Comparison of ENCODE assay signal across 9 cellular contexts in the genomic region with DNA sequence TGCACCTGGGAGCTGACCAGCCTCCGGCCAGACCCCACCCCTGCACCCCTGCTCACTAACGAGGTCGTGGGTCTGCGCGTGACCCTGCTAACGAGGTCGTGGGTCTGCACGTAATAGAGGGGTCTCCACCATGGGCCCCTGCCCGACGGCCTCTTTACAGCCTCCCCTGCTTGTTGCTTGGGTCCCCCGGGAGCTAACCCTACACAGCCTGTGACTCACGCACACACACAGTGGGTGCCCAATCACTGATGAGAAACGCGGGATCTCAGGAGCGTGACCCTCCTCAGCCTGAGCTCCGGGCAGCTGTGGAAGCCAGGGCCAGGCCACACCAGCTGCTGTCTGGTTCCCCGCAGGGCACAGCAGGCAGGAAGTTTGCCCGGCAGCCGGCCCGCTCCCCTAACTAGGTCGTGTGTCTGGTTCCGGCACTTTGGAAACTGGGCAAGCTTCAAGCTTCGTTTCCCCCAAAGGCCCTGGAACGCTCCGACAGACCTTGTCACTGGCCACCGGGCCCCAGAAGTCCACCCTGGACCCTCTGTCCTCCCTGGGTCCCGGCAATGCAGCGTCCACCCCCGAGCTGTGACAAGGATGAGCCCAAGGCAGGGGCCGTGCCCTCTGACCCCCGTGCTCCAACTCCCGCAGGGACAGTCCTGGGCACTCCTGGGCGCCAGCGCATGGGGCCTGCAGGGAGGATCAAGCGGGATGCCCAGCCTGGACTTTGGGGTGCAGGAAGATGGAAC. TPM values are rescaled to one million over a fixed set of nuclear protein-coding genes. Genes with fewer than 3 reads are reported as not detected.
A peak's percentile ranks its signal among the peaks of the same experiment; 100 is the strongest.
DNase-seq lines count a peak whose midpoint lies in the region; ATAC-seq and TF ChIP-seq lines count a peak whose summit lies in the region.
"Had no signal": no experiment of that assay in that cellular context is flagged by ENCODE, and none has a peak within 500 bp of the region (broad histone marks: within the 10 kb centered on the region; RNA-seq: fewer than 3 reads in every experiment).

No MANE protein-coding gene starts in this region.

- ATAC-seq in GM21515 (IDR thresholded peaks at IDR 0.05; ENCODE audit: unreplicated experiment) = no peak
- ATAC-seq in activated naive CD8-positive, alpha-beta T cell treated with anti-CD3 and anti-CD28 coated beads, Interleukin-2, amount 50 U/mL, for 24 hours = no peak
- no peak for ATAC-seq in GM18858 (IDR thresholded peaks at IDR 0.05; ENCODE audit: unreplicated experiment)

- no peaks in the 10 kb centered on the region for H3K36me3 Mint-ChIP-seq in activated naive CD8-positive, alpha-beta T cell treated with anti-CD3 and anti-CD28 coated beads, Interleukin-2, amount 50 U/mL, for 24 hours (ENCODE audit: low read depth)

- TF ChIP-seq CTCF in cardiac fibroblast (IDR thresholded peaks at IDR 0.05; ENCODE audit: low read depth, low read length) (no peak), osteoblast (IDR thresholded peaks at IDR 0.05; ENCODE audit: extremely low read depth, low read depth, low read length) (no peak)

- peaks cover 10% of the 10 kb centered on the region for H3K27me3 ChIP-seq in osteoblast (ENCODE audit: insufficient read depth, low read length)

- peak; percentile 60 for DNase-seq in ELR (ENCODE audit: low read depth)
- peak; percentile 50 for DNase-seq in NCI-H1417 treated with DMSO at 0.1 percent for 48 hours (lab: John Stamatoyannopoulos, UW)
- peak; percentile 26 to 70 for DNase-seq in cardiac fibroblast (ENCODE audit: low read depth in 2 of 2)
- peak; percentile 99 for DNase-seq in osteoblast (ENCODE audit: insufficient read length, low spot score, missing footprints)
- no peak for DNase-seq in activated naive CD8-positive, alpha-beta T cell treated with anti-CD3 and anti-CD28 coated beads, Interleukin-2, amount 50 U/mL, for 24 hours
- DNase-seq: hippocampal formation had no signal

- H3K4me2 ChIP-seq in osteoblast (ENCODE audit: insufficient read depth, low read length) = no peak overlapping the region

- H2AFZ ChIP-seq in osteoblast (ENCODE audit: low read length) = peak overlapping the region; percentile 51

- no peak overlapping the region for H3K4me3 Mint-ChIP-seq in activated naive CD8-positive, alpha-beta T cell treated with anti-CD3 and anti-CD28 coated beads, Interleukin-2, amount 50 U/mL, for 24 hours

- H3K9me3 ChIP-seq in osteoblast (ENCODE audit: low read depth, low read length) = no peaks in the 10 kb centered on the region

- H3K27ac Mint-ChIP-seq in activated naive CD8-positive, alpha-beta T cell treated with anti-CD3 and anti-CD28 coated beads, Interleukin-2, amount 50 U/mL, for 24 hours = no peak overlapping the region

- H3K9me3 Mint-ChIP-seq in activated naive CD8-positive, alpha-beta T cell treated with anti-CD3 and anti-CD28 coated beads, Interleukin-2, amount 50 U/mL, for 24 hours = no peaks in the 10 kb centered on the region
- H3K9me3 Mint-ChIP-seq: IgD-negative memory B cell had no signal

- H4K20me1 ChIP-seq in osteoblast (ENCODE audit: insufficient read depth, low read length) = no peaks in the 10 kb centered on the region

- no peaks in the 10 kb centered on the region for H3K36me3 ChIP-seq in osteoblast (ENCODE audit: insufficient read depth, low read length)

- H3K27me3 Mint-ChIP-seq in activated naive CD8-positive, alpha-beta T cell treated with anti-CD3 and anti-CD28 coated beads, Interleukin-2, amount 50 U/mL, for 24 hours = no peaks in the 10 kb centered on the region
- H3K27me3 Mint-ChIP-seq: IgD-negative memory B cell had no signal

- H3K79me2 ChIP-seq in osteoblast (ENCODE audit: insufficient read depth, low read length) = no peaks in the 10 kb centered on the region

- peaks cover 8% of the 10 kb centered on the region for H3K4me1 ChIP-seq in osteoblast (ENCODE audit: insufficient read depth, low read length)

- no peak overlapping the region for H3K27ac ChIP-seq in osteoblast (ENCODE audit: low read depth, low read length)

- H3K4me3 ChIP-seq in cardiac fibroblast (replicated peaks in 1 of 2; ENCODE audit: low read depth in 2 of 2, low read length in 2 of 2) (no peak overlapping the region), osteoblast (ENCODE audit: insufficient read depth, low read length) (no peak overlapping the region)

- H3K4me1 Mint-ChIP-seq in activated naive CD8-positive, alpha-beta T cell treated with anti-CD3 and anti-CD28 coated beads, Interleukin-2, amount 50 U/mL, for 24 hours = peaks cover 10% of the 10 kb centered on the region

RNA-seq across cellular contexts. Expression of gene PTK6, which starts 0.8 kb away (rescaled TPM):
- total RNA-seq in osteoblast = under 0.01 TPM in 1 of 2 replicates, not detected in the other

RNA-seq across cellular contexts. Expression of gene SRMS, which starts 11.1 kb away (rescaled TPM):
- total RNA-seq in osteoblast = not detected in 2 replicates

RNA-seq across cellular contexts. Expression of gene PPDPF, which starts 15.8 kb away (rescaled TPM):
- 52.2 and 85.4 TPM in 2 replicates for total RNA-seq in osteoblast

RNA-seq across cellular contexts. Expression of gene FNDC11, which starts 17.6 kb away (rescaled TPM):
- total RNA-seq in osteoblast = under 0.01 TPM in 1 of 2 replicates, not detected in the other

RNA-seq across cellular contexts. Expression of gene EEF1A2, which starts 37.5 kb away (rescaled TPM):
- total RNA-seq in osteoblast = not detected in 2 replicates
